Comparison of ENCODE assay signal across 9 cellular contexts in genomic region chr12:54526800-54527630, GRCh38. TPM values are rescaled to one million over a fixed set of nuclear protein-coding genes. Genes with fewer than 3 reads are reported as not detected.
A peak's percentile ranks its signal among the peaks of the same experiment; 100 is the strongest.
DNase-seq lines count a peak whose midpoint lies in the region; ATAC-seq and TF ChIP-seq lines count a peak whose summit lies in the region.
"Had no signal": no experiment of that assay in that cellular context is flagged by ENCODE, and none has a peak within 500 bp of the region (broad histone marks: within the 10 kb centered on the region; RNA-seq: fewer than 3 reads in every experiment).

No MANE protein-coding gene starts in this region.

- H3K27me3 Mint-ChIP-seq in MCF 10A (ENCODE audit: insufficient read depth, unreplicated experiment) = peaks cover 85% of the 10 kb centered on the region
- no peaks in the 10 kb centered on the region for H3K27me3 Mint-ChIP-seq in activated naive CD8-positive, alpha-beta T cell treated with anti-CD3 and anti-CD28 coated beads for 36 hours

- TF ChIP-seq CTCF in MCF 10A (IDR thresholded peaks at IDR 0.05; ENCODE audit: unreplicated experiment) (peak; percentile 58), breast epithelium (IDR thresholded peaks at IDR 0.05) (peak in 1 of 3 donors; percentile 25)

- CTCF ChIA-PET in MCF 10A (lab: Yijun Ruan, JAX) = interaction anchor here (0.6 to 1.3 kb wide), 16 partner anchors 13 to 233 kb away, joined by 3 to 7 read pairs (median 4); no protein-coding TSS in a partner anchor

- H3K4me3 Mint-ChIP-seq in MCF 10A (ENCODE audit: unreplicated experiment) = no peak overlapping the region
- no peak overlapping the region for H3K4me3 Mint-ChIP-seq in activated naive CD8-positive, alpha-beta T cell treated with anti-CD3 and anti-CD28 coated beads for 36 hours

- intact Hi-C loops in MCF 10A (cut with micrococcal nuclease) (no loop called here), breast epithelium (cut with DNase I; ENCODE audit: low total_unique reads) (loop anchor here (5.0 kb wide), 1 partner anchor 675 kb away; no protein-coding TSS in a partner anchor)

- no peaks in the 10 kb centered on the region for H3K4me1 ChIP-seq in breast epithelium
- H3K4me1 ChIP-seq in iPS DF 6.9 (ENCODE audit: control insufficient read depth, insufficient read depth, low read length) = peaks cover 1% of the 10 kb centered on the region; the same call in 1 of the 2 replicates

- no peaks in the 10 kb centered on the region for H3K4me1 Mint-ChIP-seq in MCF 10A (ENCODE audit: insufficient read depth, unreplicated experiment)
- peaks cover 8% of the 10 kb centered on the region for H3K4me1 Mint-ChIP-seq in activated naive CD8-positive, alpha-beta T cell treated with anti-CD3 and anti-CD28 coated beads for 36 hours

- H3K27ac ChIP-seq in breast epithelium = no peak overlapping the region
- no peak overlapping the region for H3K27ac ChIP-seq in iPS DF 6.9 (ENCODE audit: low read length)

- BruUV-seq in MCF 10A (replicated peaks; lab: Mats Ljungman, UMichigan) = no TSS peak

- no peak overlapping the region for H3K4me3 ChIP-seq in breast epithelium
- no peak overlapping the region for H3K4me3 ChIP-seq in iPS DF 6.9 (ENCODE audit: low read length)

- peaks cover 5% of the 10 kb centered on the region for H3K36me3 Mint-ChIP-seq in MCF 10A (ENCODE audit: insufficient read depth, unreplicated experiment)
- peaks cover 11% of the 10 kb centered on the region for H3K36me3 Mint-ChIP-seq in activated naive CD8-positive, alpha-beta T cell treated with anti-CD3 and anti-CD28 coated beads for 36 hours

- H3K9me3 ChIP-seq in breast epithelium (no peaks in the 10 kb centered on the region), iPS DF 6.9 (ENCODE audit: control insufficient read depth, insufficient read depth, low read length) (no peaks in the 10 kb centered on the region)

- H3K36me3 ChIP-seq in breast epithelium = no peaks in the 10 kb centered on the region
- no peaks in the 10 kb centered on the region for H3K36me3 ChIP-seq in iPS DF 6.9 (ENCODE audit: control insufficient read depth, insufficient read depth, low read length)

- no peaks in the 10 kb centered on the region for H3K9me3 Mint-ChIP-seq in MCF 10A (ENCODE audit: unreplicated experiment)
- H3K9me3 Mint-ChIP-seq in activated naive CD8-positive, alpha-beta T cell treated with anti-CD3 and anti-CD28 coated beads for 36 hours = no peaks in the 10 kb centered on the region

- DNase-seq in MCF 10A (ENCODE audit: unreplicated experiment) (peak; percentile 58), breast epithelium (ENCODE audit: low spot score in 2 of 2) (no peak), NCI-H82 treated with DMSO at 0.1 percent for 48 hours (lab: John Stamatoyannopoulos, UW; ENCODE audit: unreplicated experiment) (peak; percentile 27), iPS DF 6.9 (ENCODE audit: low read depth, low spot score) (peak; percentile 94), NCI-H1694 treated with DMSO at 0.1 percent for 48 hours (lab: John Stamatoyannopoulos, UW) (no peak)
- peak; percentile 27 for DNase-seq in activated naive CD8-positive, alpha-beta T cell treated with anti-CD3 and anti-CD28 coated beads for 36 hours
- peak; percentile 43 for DNase-seq in stimulated activated CD4-positive, alpha-beta T cell treated with anti-CD3 and anti-CD28 coated beads, Interleukin-4, amount 100 ng/mL, for 1 hour

- TF ChIP-seq POLR2A in breast epithelium (IDR thresholded peaks at IDR 0.05) = no peak

- H3K27ac Mint-ChIP-seq in MCF 10A (ENCODE audit: low read depth, unreplicated experiment) = no peak overlapping the region
- H3K27ac Mint-ChIP-seq in activated naive CD8-positive, alpha-beta T cell treated with anti-CD3 and anti-CD28 coated beads for 36 hours = no peak overlapping the region

- no peak for ATAC-seq in HG03095 (IDR thresholded peaks at IDR 0.05; ENCODE audit: unreplicated experiment)

- POLR2A ChIA-PET in MCF 10A (lab: Yijun Ruan, JAX) = no interaction called here

- H3K27me3 ChIP-seq in breast epithelium (no peaks in the 10 kb centered on the region), iPS DF 6.9 (ENCODE audit: control insufficient read depth, insufficient read depth, low read length) (no peaks in the 10 kb centered on the region)

- no CpG with 5 or more reads among the region's 9 CpGs for WGBS in iPS DF 6.9 (ENCODE audit: insufficient coverage, insufficient read length)

RNA-seq across cellular contexts. Expression of gene PDE1B, which starts 22.4 kb away (rescaled TPM):
- not detected in 2 replicates for total RNA-seq in MCF 10A (2022)
- total RNA-seq in breast epithelium = 10 to 100 TPM in 2 of 3 donors, 1 to 10 TPM in 1; 6.3 to 34.7 (median 13.8) TPM
- 10 to 100 TPM in 1 of 2 experiments, 1 to 10 TPM in 1; 9.6 to 10.7 TPM for total RNA-seq in activated naive CD8-positive, alpha-beta T cell treated with anti-CD3 and anti-CD28 coated beads for 36 hours

RNA-seq across cellular contexts. Expression of gene NCKAP1L, which starts 29.5 kb away (rescaled TPM):
- total RNA-seq in MCF 10A (2022) (not detected in 2 replicates), breast epithelium (10 to 100 TPM; 12.5 to 40.5 (median 15.7) TPM)
- 10 to 100 TPM; 72.6 to 73.1 TPM for total RNA-seq in activated naive CD8-positive, alpha-beta T cell treated with anti-CD3 and anti-CD28 coated beads for 36 hours

RNA-seq across cellular contexts. Expression of gene GTSF1, which starts 53.6 kb away (rescaled TPM):
- total RNA-seq in MCF 10A (2022) = not detected in 2 replicates
- 1 to 10 TPM in 1 of 3 donors, under 1 TPM in 1, not detected in 1; 0.96 to 1.3 TPM for total RNA-seq in breast epithelium
- total RNA-seq in activated naive CD8-positive, alpha-beta T cell treated with anti-CD3 and anti-CD28 coated beads for 36 hours = 1 to 10 TPM; 7.8 to 9.6 TPM
- total RNA-seq: urinary bladder had no signal

Comparison
In these comparisons a context has a peak if more than half of its experiments do, and no peak if none do; other contexts are left out.
1. DNase-seq: peak in MCF 10A (single experiment), NCI-H82 treated with DMSO at 0.1 percent for 48 hours (single experiment), activated naive CD8-positive, alpha-beta T cell treated with anti-CD3 and anti-CD28 coated beads for 36 hours (single experiment), iPS DF 6.9 (single experiment) and stimulated activated CD4-positive, alpha-beta T cell treated with anti-CD3 and anti-CD28 coated beads, Interleukin-4, amount 100 ng/mL, for 1 hour (single experiment); none in breast epithelium (0 of 2) and NCI-H1694 treated with DMSO at 0.1 percent for 48 hours (single experiment).
2. RNA of gene NCKAP1L, which starts 29.5 kb away (total RNA-seq): 72.6 to 73.1 TPM in activated naive CD8-positive, alpha-beta T cell treated with anti-CD3 and anti-CD28 coated beads for 36 hours and 12.5 to 40.5 TPM in breast epithelium; not detected in MCF 10A; every median in the first group is over 10 times any median in the second.